ENCODE assay signal across 27 cellular contexts in the genomic region with DNA sequence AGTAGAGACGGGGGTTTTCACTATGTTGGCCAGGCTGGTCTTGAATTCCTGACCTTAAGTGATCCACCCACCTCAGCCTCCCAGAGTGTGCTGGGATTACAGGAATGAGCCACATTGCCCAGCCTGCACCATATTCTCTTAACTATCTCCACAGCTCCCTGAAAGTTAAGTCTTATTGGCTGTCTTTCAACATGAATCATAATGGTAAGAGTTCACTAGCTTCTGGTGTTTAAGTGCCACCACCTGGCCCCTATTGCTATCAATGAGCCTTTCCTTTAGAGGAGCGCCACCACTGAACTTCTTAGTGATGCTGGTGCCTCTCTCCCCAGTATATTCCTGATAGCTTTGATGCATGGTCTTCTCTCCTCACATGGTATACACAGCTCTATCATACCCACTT. TPM values are rescaled to one million over a fixed set of nuclear protein-coding genes. Genes with fewer than 3 reads are reported as not detected.
DNase-seq lines count a peak whose midpoint lies in the region; ATAC-seq and TF ChIP-seq lines count a peak whose summit lies in the region.
"Had no signal": no experiment of that assay in that cellular context is flagged by ENCODE, and none has a peak within 500 bp of the region (broad histone marks: within the 10 kb centered on the region; RNA-seq: fewer than 3 reads in every experiment).

No MANE protein-coding gene starts in this region.

- H2AFZ ChIP-seq in trophoblast cell (ENCODE audit: insufficient read depth, low read length, poor library complexity), result no peak overlapping the region

- no peak overlapping the region for H2BK12ac ChIP-seq in trophoblast cell (ENCODE audit: low read length)

- no peak overlapping the region for H3K14ac ChIP-seq in trophoblast cell (ENCODE audit: low read length)

- H2AK5ac ChIP-seq in trophoblast cell (ENCODE audit: low read length), result no peak overlapping the region
- H2AK5ac ChIP-seq in mesendoderm (ENCODE audit: low read length), result no peak overlapping the region

- no peak overlapping the region for H3K27ac ChIP-seq in endodermal cell (ENCODE audit: low read depth, low read length)
- H3K27ac ChIP-seq in trophoblast cell (ENCODE audit: low read depth, low read length), result no peak overlapping the region
- no peak overlapping the region for H3K27ac ChIP-seq in mesendoderm (ENCODE audit: low read depth, low read length)
- H3K27ac ChIP-seq: ascending aorta, dorsolateral prefrontal cortex, heart right ventricle, KMS-11, lower lobe of right lung, ovary, Peyer's patch, SJCRH30, vagina had no signal

- 95 to 100% methylated on average over 1 to 2 of the region's 2 CpGs for WGBS in endodermal cell (ENCODE audit: insufficient coverage in 1 of 2, insufficient read length in 1 of 2), 2 experiments
- WGBS in trophoblast cell (ENCODE audit: extremely low coverage, insufficient coverage, insufficient read length), result no CpG with 5 or more reads among the region's 2 CpGs
- WGBS in mesendoderm (ENCODE audit: extremely low coverage, insufficient coverage, low lambda C conversion rate), result no CpG with 5 or more reads among the region's 2 CpGs

- no peaks in the 10 kb centered on the region for H3K36me3 ChIP-seq in endodermal cell (ENCODE audit: control insufficient read depth, insufficient read depth, low read length)
- no peaks in the 10 kb centered on the region for H3K36me3 ChIP-seq in trophoblast cell (ENCODE audit: control insufficient read depth in 1 of 2, insufficient read depth in 2 of 2, low read length in 2 of 2)
- no peaks in the 10 kb centered on the region for H3K36me3 ChIP-seq in mesendoderm (ENCODE audit: control insufficient read depth, insufficient read depth, low read length)
- H3K36me3 ChIP-seq: lower lobe of right lung, ovary, Peyer's patch, SJCRH30, vagina had no signal

- no peak overlapping the region for H4K12ac ChIP-seq in trophoblast cell (ENCODE audit: low read depth, low read length)

- no peak overlapping the region for H3K4ac ChIP-seq in trophoblast cell (ENCODE audit: low read depth, low read length)
- no peak overlapping the region for H3K4ac ChIP-seq in mesendoderm (ENCODE audit: low read depth, low read length)

- H3K56ac ChIP-seq in mesendoderm (ENCODE audit: low read length), result no peak overlapping the region

- H3K27ac Mint-ChIP-seq in endodermal cell, result no peak overlapping the region
- H3K27ac Mint-ChIP-seq: activated naive CD4-positive, alpha-beta T cell treated with anti-CD3 and anti-CD28 coated beads, Interleukin-2, amount 50 U/mL, for 24 hours; B cell; nephron progenitor cell; stimulated activated naive CD8-positive, alpha-beta T cell treated with anti-CD3 and anti-CD28 coated beads, Interleukin-15, Interleukin-2, amounts not matched to agents 100 ng/mL and 50 ng/mL, for 24 hours; T-cell had no signal

- TF ChIP-seq CTCF in endodermal cell (conservative IDR thresholded peaks at IDR 0.05), result no peak

- H3K18ac ChIP-seq in trophoblast cell (ENCODE audit: low read length) (no peak overlapping the region), mesendoderm (ENCODE audit: low read length) (no peak overlapping the region)

- peaks cover 25% of the 10 kb centered on the region for H3K36me3 Mint-ChIP-seq in endodermal cell (ENCODE audit: low read depth)

- no peak overlapping the region for H3K23ac ChIP-seq in trophoblast cell (ENCODE audit: low read length)
- H3K23ac ChIP-seq in mesendoderm (ENCODE audit: low read length), result no peak overlapping the region

- H3K27me3 Mint-ChIP-seq in endodermal cell (ENCODE audit: insufficient read depth), result no peaks in the 10 kb centered on the region
- H3K27me3 Mint-ChIP-seq: activated naive CD4-positive, alpha-beta T cell treated with anti-CD3 and anti-CD28 coated beads, Interleukin-2, amount 50 U/mL, for 24 hours; stimulated activated naive CD8-positive, alpha-beta T cell treated with anti-CD3 and anti-CD28 coated beads, Interleukin-15, Interleukin-2, amounts not matched to agents 100 ng/mL and 50 ng/mL, for 24 hours; T-cell had no signal

- no peak overlapping the region for H4K91ac ChIP-seq in trophoblast cell (ENCODE audit: low read depth, low read length)

- H4K5ac ChIP-seq in mesendoderm (ENCODE audit: low read length), result no peak overlapping the region

- H3K9ac ChIP-seq in endodermal cell (ENCODE audit: extremely low read depth, low read length, poor library complexity, severe bottlenecking), result no peak overlapping the region
- no peak overlapping the region for H3K9ac ChIP-seq in trophoblast cell (ENCODE audit: low read length)
- H3K9ac ChIP-seq in mesendoderm (ENCODE audit: low read length), result no peak overlapping the region
- H3K9ac ChIP-seq: KMS-11 had no signal

- H3K9me3 Mint-ChIP-seq in endodermal cell, result peaks cover 25% of the 10 kb centered on the region
- H3K9me3 Mint-ChIP-seq: activated naive CD4-positive, alpha-beta T cell treated with anti-CD3 and anti-CD28 coated beads, Interleukin-2, amount 50 U/mL, for 24 hours; stimulated activated naive CD8-positive, alpha-beta T cell treated with anti-CD3 and anti-CD28 coated beads, Interleukin-15, Interleukin-2, amounts not matched to agents 100 ng/mL and 50 ng/mL, for 24 hours; T-cell had no signal

- H4K8ac ChIP-seq in trophoblast cell (ENCODE audit: low read depth, low read length) (no peak overlapping the region), mesendoderm (ENCODE audit: low read depth, low read length) (no peak overlapping the region)

- H3K27me3 ChIP-seq in endodermal cell (ENCODE audit: control insufficient read depth, insufficient read depth, low read length, poor library complexity, severe bottlenecking) (no peaks in the 10 kb centered on the region), trophoblast cell (ENCODE audit: insufficient read depth, low read length) (no peaks in the 10 kb centered on the region), mesendoderm (ENCODE audit: insufficient read depth, low read length, poor library complexity) (no peaks in the 10 kb centered on the region)
- H3K27me3 ChIP-seq: ascending aorta, dorsolateral prefrontal cortex, heart right ventricle, ovary, Peyer's patch, SJCRH30, vagina had no signal

- no peak for ATAC-seq in GM18498 (IDR thresholded peaks at IDR 0.05; ENCODE audit: unreplicated experiment)
- ATAC-seq: activated CD4-positive, CD25-positive, alpha-beta regulatory T cell treated with anti-CD3 and anti-CD28 coated beads, Interleukin-2, amount 50 U/mL, for 24 hours; heart right ventricle; lower lobe of right lung; T-cell had no signal

- H3K4me2 ChIP-seq in trophoblast cell (ENCODE audit: low read length) (no peak overlapping the region), mesendoderm (ENCODE audit: low read length) (no peak overlapping the region)
- H3K4me2 ChIP-seq: KMS-11 had no signal

- H2BK120ac ChIP-seq in trophoblast cell (ENCODE audit: insufficient read depth, low read length, poor library complexity) (no peak overlapping the region), mesendoderm (ENCODE audit: low read depth, low read length) (no peak overlapping the region)

- H3K9me3 ChIP-seq in endodermal cell (ENCODE audit: control insufficient read depth, low read length) (peaks cover 11% of the 10 kb centered on the region), trophoblast cell (ENCODE audit: insufficient read depth, low read depth, low read length) (no peaks in the 10 kb centered on the region)
- H3K9me3 ChIP-seq: ascending aorta, heart right ventricle, lower lobe of right lung, ovary, Peyer's patch, vagina had no signal

- H3K4me3 ChIP-seq in endodermal cell (ENCODE audit: low read length), result peak overlapping the region; percentile 24
- no peak overlapping the region for H3K4me3 ChIP-seq in trophoblast cell (ENCODE audit: low read depth, low read length)
- no peak overlapping the region for H3K4me3 ChIP-seq in mesendoderm (ENCODE audit: low read length)
- H3K4me3 ChIP-seq: ascending aorta, dorsolateral prefrontal cortex, heart right ventricle, lower lobe of right lung, ovary, Peyer's patch, SJCRH30, vagina had no signal

- H3K4me1 Mint-ChIP-seq in endodermal cell, result no peaks in the 10 kb centered on the region
- H3K4me1 Mint-ChIP-seq: B cell, nephron progenitor cell had no signal

- no peak overlapping the region for H3K4me3 Mint-ChIP-seq in endodermal cell
- H3K4me3 Mint-ChIP-seq: activated naive CD4-positive, alpha-beta T cell treated with anti-CD3 and anti-CD28 coated beads, Interleukin-2, amount 50 U/mL, for 24 hours; B cell; nephron progenitor cell; stimulated activated naive CD8-positive, alpha-beta T cell treated with anti-CD3 and anti-CD28 coated beads, Interleukin-15, Interleukin-2, amounts not matched to agents 100 ng/mL and 50 ng/mL, for 24 hours; T-cell had no signal

- DNase-seq in NCI-H524 (lab: John Stamatoyannopoulos, UW), result peak; percentile 29 to 59
- no peak for DNase-seq in NCI-H524 treated with DMSO at 0.1 percent for 48 hours (lab: John Stamatoyannopoulos, UW)
- peak; percentile 50 for DNase-seq in NCI-H226
- no peak for DNase-seq in endodermal cell
- peak; percentile 15 to 39 for DNase-seq in trophoblast cell
- DNase-seq in mesendoderm, result no peak
- no peak for DNase-seq in DMS153 treated with DMSO at 0.1 percent for 48 hours (lab: John Stamatoyannopoulos, UW; ENCODE audit: unreplicated experiment)
- DNase-seq: activated CD4-positive, alpha-beta T cell treated with anti-CD3 and anti-CD28 coated beads, Interleukin-2, amount 50 U/mL, for 48 hours; dorsolateral prefrontal cortex; foreskin melanocyte; heart right ventricle; lower lobe of right lung; NCI-H146; NCI-H526 treated with DMSO at 0.1 percent for 48 hours; nephron progenitor cell; ovary; Peyer's patch; SJCRH30; T-cell had no signal

- H2BK5ac ChIP-seq in trophoblast cell (ENCODE audit: low read depth, low read length, poor library complexity) (no peak overlapping the region), mesendoderm (ENCODE audit: low read length) (no peak overlapping the region)

- H3K79me2 ChIP-seq in trophoblast cell (ENCODE audit: control insufficient read depth, insufficient read depth, low read length, poor library complexity), result no peaks in the 10 kb centered on the region
- no peaks in the 10 kb centered on the region for H3K79me2 ChIP-seq in mesendoderm (ENCODE audit: control insufficient read depth, insufficient read depth, low read length)

- no peak overlapping the region for H2BK15ac ChIP-seq in mesendoderm (replicated peaks; ENCODE audit: low read depth)

- no peaks in the 10 kb centered on the region for H3K79me1 ChIP-seq in trophoblast cell (ENCODE audit: low read length)
- H3K79me1 ChIP-seq in mesendoderm (ENCODE audit: low read length), result peaks cover 6% of the 10 kb centered on the region

- H3K4me1 ChIP-seq in endodermal cell (ENCODE audit: control insufficient read depth, insufficient read depth, low read length) (no peaks in the 10 kb centered on the region), trophoblast cell (ENCODE audit: control insufficient read depth in 1 of 2, insufficient read depth in 2 of 2, low read length in 2 of 2) (no peaks in the 10 kb centered on the region), mesendoderm (ENCODE audit: control insufficient read depth, low read depth, low read length) (no peaks in the 10 kb centered on the region)
- H3K4me1 ChIP-seq: lower lobe of right lung, SJCRH30 had no signal

RNA-seq across cellular contexts. Expression of gene ZFYVE9, which starts 15.7 kb away (rescaled TPM):
- total RNA-seq in endodermal cell, result 10 to 100 TPM; 34.3 to 40.5 TPM
- polyA plus RNA-seq in endodermal cell (2013, experiment 1 of 2), result 15.1 TPM
- 14.4 TPM for polyA plus RNA-seq in endodermal cell (2013, experiment 2 of 2)
- polyA plus RNA-seq in trophoblast cell (2013), result 6.1 and 6.7 TPM in 2 replicates
- 10.9 TPM for polyA plus RNA-seq in mesendoderm (2013, experiment 1 of 2)
- polyA plus RNA-seq in mesendoderm (2013, experiment 2 of 2), result 11.0 TPM

Comparison
In these comparisons a context has a peak if more than half of its experiments do, and no peak if none do; other contexts are left out.
1. DNase-seq: peak in NCI-H524 (2 of 2), NCI-H226 (single experiment) and trophoblast cell (2 of 2); none in NCI-H524 treated with DMSO at 0.1 percent for 48 hours (single experiment), endodermal cell (single experiment), mesendoderm (single experiment) and DMS153 treated with DMSO at 0.1 percent for 48 hours (single experiment).